ENCODE assay signal across 13 cellular contexts in the genomic region with DNA sequence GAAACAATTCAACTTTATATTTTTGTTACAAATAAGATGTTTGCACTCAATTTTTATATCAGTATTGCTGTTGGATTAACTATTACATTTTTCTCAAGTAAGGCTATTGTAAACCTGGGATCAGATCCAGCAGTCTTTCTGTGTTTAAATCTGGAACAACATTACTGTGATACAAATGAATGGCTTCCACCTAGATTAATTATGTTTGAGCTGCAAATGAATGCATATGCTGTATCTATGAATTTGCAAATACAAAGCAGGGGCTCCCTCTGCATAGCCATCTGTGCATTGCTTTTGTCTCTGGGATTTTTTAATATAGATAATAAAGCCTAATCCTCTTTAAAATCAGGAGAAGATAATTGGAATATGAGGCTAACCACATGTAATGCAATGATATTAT.
"Had no signal": no experiment of that assay in that cellular context is flagged by ENCODE, and none has a peak within 500 bp of the region (broad histone marks: within the 10 kb centered on the region; RNA-seq: fewer than 3 reads in every experiment).

No MANE protein-coding gene starts in this region.

- H3K9ac ChIP-seq: parathyroid adenoma had no signal

- H3K4me3 ChIP-seq: body of pancreas, left lung, stomach had no signal

- ATAC-seq: activated CD8-positive, alpha-beta T cell treated with anti-CD3 and anti-CD28 coated beads, Interleukin-2, amount 10 ng/mL, durations not matched to agents 7 days and 5 days; activated naive CD4-positive, alpha-beta T cell treated with anti-CD3 and anti-CD28 coated beads, Interleukin-2, amount 50 U/mL, for 72 hours; activated T-cell treated with anti-CD3 and anti-CD28 coated beads, Interleukin-2, amount 50 U/mL, for 72 hours; body of pancreas; left lung; naive thymus-derived CD8-positive, alpha-beta T cell had no signal

- DNase-seq: activated CD8-positive, alpha-beta memory T cell treated with anti-CD3 and anti-CD28 coated beads, Interleukin-2, amount 50 U/mL, for 48 hours; activated CD8-positive, alpha-beta T cell treated with anti-CD3 and anti-CD28 coated beads, Interleukin-2, amount 10 ng/mL, durations not matched to agents 7 days and 5 days; activated gamma-delta T cell; activated T-cell treated with anti-CD3 and anti-CD28 coated beads, Interleukin-2, amount 50 U/mL, for 72 hours; amniotic stem cell; body of pancreas; effector CD8-positive, alpha-beta T cell; left lung; naive thymus-derived CD8-positive, alpha-beta T cell; stimulated activated CD4-positive, alpha-beta T cell treated with anti-CD3 and anti-CD28 coated beads, Interleukin-1b, Interleukin-23, amount 100 ng/mL, for 48 hours; stomach had no signal

- H3K4me1 ChIP-seq: body of pancreas, left lung, parathyroid adenoma, stomach had no signal

- H3K27me3 ChIP-seq: body of pancreas, left lung, stomach had no signal

- H3K36me3 ChIP-seq: left lung, stomach had no signal

- H3K9me3 ChIP-seq: body of pancreas, left lung, stomach had no signal

- H3K27ac ChIP-seq: body of pancreas, left lung, parathyroid adenoma, stomach had no signal
